Comparison of ENCODE assay signal across 8 cellular contexts in the genomic region with DNA sequence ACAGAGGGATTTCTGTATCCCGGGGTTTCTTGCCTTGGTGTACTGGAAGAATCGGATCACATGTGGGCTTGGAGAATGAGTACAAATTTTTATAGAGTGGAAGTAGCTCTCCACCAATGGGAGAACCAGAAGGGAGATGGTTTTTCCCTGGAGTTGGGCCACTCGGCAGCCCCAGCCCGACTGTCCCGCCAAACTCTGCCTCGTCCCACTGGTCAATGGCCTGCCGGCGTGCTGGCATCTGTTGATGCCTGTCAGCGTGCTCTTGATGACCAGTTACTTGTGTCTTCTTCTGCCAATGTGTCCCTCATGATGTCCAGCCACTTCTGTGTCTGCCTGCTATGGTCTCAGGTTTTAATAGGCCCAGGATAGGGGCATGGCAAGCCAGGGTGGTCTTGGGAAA.
"Had no signal": no experiment of that assay in that cellular context is flagged by ENCODE, and none has a peak within 500 bp of the region (broad histone marks: within the 10 kb centered on the region; RNA-seq: fewer than 3 reads in every experiment).

No MANE protein-coding gene starts in this region.

- DNase-seq: GDM1, GF-D8 had no signal

- H3K4me3 ChIP-seq: GM12878 had no signal

- FAIRE-seq: G401.6, GM12878, GM12891, GM12892, GM18507, GM19239 had no signal

- ATAC-seq: GM12878 had no signal
